26 cellular contexts compared by ENCODE assay signal in the genomic region with DNA sequence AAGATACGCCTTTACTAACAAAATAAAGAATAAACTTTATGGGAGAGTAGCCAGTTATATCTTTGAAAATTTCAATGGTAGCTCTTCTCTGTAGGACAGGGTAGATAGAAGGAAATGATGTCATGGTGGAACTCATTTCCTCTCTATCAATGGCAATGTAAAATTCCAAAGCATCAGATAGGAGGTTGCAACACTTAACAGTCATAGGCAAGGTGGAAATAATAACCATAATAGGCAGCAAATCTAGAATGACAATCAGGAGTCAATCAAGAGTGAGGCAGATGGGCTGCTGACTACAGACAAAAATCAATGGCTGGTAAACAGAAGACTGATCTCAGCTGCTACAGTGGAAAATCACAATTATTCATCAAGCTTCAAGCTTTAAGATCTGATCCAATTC. TPM values are rescaled to one million over a fixed set of nuclear protein-coding genes. Genes with fewer than 3 reads are reported as not detected.
DNase-seq lines count a peak whose midpoint lies in the region; ATAC-seq and TF ChIP-seq lines count a peak whose summit lies in the region.
"Had no signal": no experiment of that assay in that cellular context is flagged by ENCODE, and none has a peak within 500 bp of the region (broad histone marks: within the 10 kb centered on the region; RNA-seq: fewer than 3 reads in every experiment).

No MANE protein-coding gene starts in this region.

- H2AFZ ChIP-seq in mammary epithelial cell (ENCODE audit: low read depth, low read length): no peak overlapping the region
- H2AFZ ChIP-seq: GM23338 had no signal

- peaks cover 22% of the 10 kb centered on the region for H3K4me1 Mint-ChIP-seq in MCF 10A (ENCODE audit: insufficient read depth, unreplicated experiment)
- H3K4me1 Mint-ChIP-seq: activated CD4-positive, alpha-beta T cell treated with anti-CD3 and anti-CD28 coated beads, Interleukin-2, amount 10 ng/mL, durations not matched to agents 24 days and 14 days; activated naive CD4-positive, alpha-beta T cell treated with anti-CD3 and anti-CD28 coated beads, Interleukin-2, amount 50 U/mL, for 24 hours had no signal

- WGBS in mammary epithelial cell (ENCODE audit: low coverage, missing lambda C conversion rate): 88% methylated on average over 1 of the region's 1 CpG

- intact Hi-C loops in MCF 10A (cut with micrococcal nuclease) (no loop called here), mammary epithelial cell (cut with micrococcal nuclease) (no loop called here)

- TF ChIP-seq CTCF in MCF 10A (IDR thresholded peaks at IDR 0.05; ENCODE audit: unreplicated experiment) (no peak), mammary epithelial cell (conservative IDR thresholded peaks at IDR 0.05 in 1 of 2, IDR thresholded peaks at IDR 0.05 in 1 of 2; ENCODE audit: extremely low read depth in 1 of 2, insufficient read depth in 1 of 2, low read depth in 1 of 2, low read length in 2 of 2) (no peak), RWPE2 (IDR thresholded peaks at IDR 0.05; ENCODE audit: poor library complexity, severe bottlenecking) (no peak), fibroblast of pulmonary artery (IDR thresholded peaks at IDR 0.05; ENCODE audit: low read length, missing control alignments) (no peak)

- ATAC-seq in RWPE2 (ENCODE audit: low read depth): peak; percentile 65
- ATAC-seq in HG02981 (IDR thresholded peaks at IDR 0.05; ENCODE audit: unreplicated experiment): no peak
- ATAC-seq in HG02970 (IDR thresholded peaks at IDR 0.05; ENCODE audit: low FRiP score, unreplicated experiment): no peak
- ATAC-seq: GM23338, K562, left ventricle myocardium superior had no signal

- H3K4me3 ChIP-seq in mammary epithelial cell (replicated peaks in 1 of 3; ENCODE audit: insufficient read depth in 1 of 3, low read depth in 2 of 3, low read length in 3 of 3) (no peak overlapping the region), RWPE2 (ENCODE audit: severe bottlenecking) (no peak overlapping the region), fibroblast of pulmonary artery (replicated peaks; ENCODE audit: low read depth, low read length) (no peak overlapping the region), skeletal muscle satellite cell (ENCODE audit: low read length) (no peak overlapping the region)
- H3K4me3 ChIP-seq: BLaER1, GM23338, K562, upper lobe of left lung had no signal

- POLR2A ChIA-PET in MCF 10A (lab: Yijun Ruan, JAX): interaction anchor here (0.6 to 1.2 kb wide), 3 partner anchors 42 to 1557 kb away, joined by 3 to 5 read pairs (median 4); no protein-coding TSS in a partner anchor

- CTCF ChIA-PET in MCF 10A (lab: Yijun Ruan, JAX) (interaction anchor here (0.6 kb wide), 1 partner anchor 1099 kb away, joined by 3 read pairs; no protein-coding TSS in a partner anchor), mammary epithelial cell (lab: Charles Lee; ENCODE audit: low non-redundant PET) (no interaction called here)

- H3K27ac Mint-ChIP-seq in MCF 10A (ENCODE audit: low read depth, unreplicated experiment): peak overlapping the region; percentile 64
- H3K27ac Mint-ChIP-seq: activated CD4-positive, alpha-beta T cell treated with anti-CD3 and anti-CD28 coated beads, Interleukin-2, amount 10 ng/mL, durations not matched to agents 24 days and 14 days; activated naive CD4-positive, alpha-beta T cell treated with anti-CD3 and anti-CD28 coated beads, Interleukin-2, amount 50 U/mL, for 24 hours; activated T-helper 1 cell treated with anti-CD3 and anti-CD28 coated beads, Interleukin-12 subunit alpha, Interleukin-12 subunit beta, Interleukin-2, Interleukin-4 antibody, amounts not matched to agents 30 ng/mL and 10 ng/mL and 1 ng/mL, durations not matched to agents 14 hours and 24 hours and 36 hours; GM23338; T-helper 1 cell treated with Interleukin-12 subunit alpha and Interleukin-12 subunit beta and Interleukin-4 antibody, amounts not matched to agents 30 μg/mL and 1 μg/mL, for 36 hours had no signal

- H3K36me3 ChIP-seq in mammary epithelial cell (ENCODE audit: insufficient read depth, low read length) (no peaks in the 10 kb centered on the region), RWPE2 (ENCODE audit: low read depth) (no peaks in the 10 kb centered on the region), skeletal muscle satellite cell (ENCODE audit: insufficient read depth, low read length) (no peaks in the 10 kb centered on the region)
- H3K36me3 ChIP-seq: BLaER1, upper lobe of left lung had no signal

- H3K27me3 ChIP-seq in mammary epithelial cell (ENCODE audit: insufficient read depth, low read length): no peaks in the 10 kb centered on the region
- no peaks in the 10 kb centered on the region for H3K27me3 ChIP-seq in RWPE2 (ENCODE audit: insufficient read depth, poor library complexity, severe bottlenecking)
- no peaks in the 10 kb centered on the region for H3K27me3 ChIP-seq in skeletal muscle satellite cell (ENCODE audit: control insufficient read depth, insufficient read depth, low read length)
- H3K27me3 ChIP-seq: BLaER1, upper lobe of left lung had no signal

- dilution Hi-C loops in mammary epithelial cell (cut with HindIII; ENCODE audit: low sequenced_read_pairs): no loop called here

- H3K4me1 ChIP-seq in mammary epithelial cell (ENCODE audit: insufficient read depth, low read length) (peaks cover 21% of the 10 kb centered on the region), RWPE2 (ENCODE audit: insufficient read depth, poor library complexity, severe bottlenecking) (peaks cover 31% of the 10 kb centered on the region), skeletal muscle satellite cell (ENCODE audit: control insufficient read depth, insufficient read depth, low read length) (peaks cover 33% of the 10 kb centered on the region)
- H3K4me1 ChIP-seq: BLaER1 had no signal

- H3K4me3 Mint-ChIP-seq in MCF 10A (ENCODE audit: unreplicated experiment): no peak overlapping the region
- H3K4me3 Mint-ChIP-seq: activated CD4-positive, alpha-beta T cell treated with anti-CD3 and anti-CD28 coated beads, Interleukin-2, amount 10 ng/mL, durations not matched to agents 24 days and 14 days; activated naive CD4-positive, alpha-beta T cell treated with anti-CD3 and anti-CD28 coated beads, Interleukin-2, amount 50 U/mL, for 24 hours; activated T-helper 1 cell treated with anti-CD3 and anti-CD28 coated beads, Interleukin-12 subunit alpha, Interleukin-12 subunit beta, Interleukin-2, Interleukin-4 antibody, amounts not matched to agents 30 ng/mL and 10 ng/mL and 1 ng/mL, durations not matched to agents 14 hours and 24 hours and 36 hours; GM23338; T-helper 1 cell treated with Interleukin-12 subunit alpha and Interleukin-12 subunit beta and Interleukin-4 antibody, amounts not matched to agents 30 μg/mL and 1 μg/mL, for 36 hours had no signal

- no peaks in the 10 kb centered on the region for H3K36me3 Mint-ChIP-seq in MCF 10A (ENCODE audit: insufficient read depth, unreplicated experiment)

- H3K4me2 ChIP-seq in mammary epithelial cell (ENCODE audit: insufficient read depth, low read depth, low read length) (no peak overlapping the region), skeletal muscle satellite cell (ENCODE audit: low read length) (peak overlapping the region; percentile 13)
- H3K4me2 ChIP-seq: BLaER1, GM23338 had no signal

- in situ Hi-C loops in mammary epithelial cell (cut with MboI; ENCODE audit: low sequenced_read_pairs in 2 of 2): no loop called here

- peaks cover 4% of the 10 kb centered on the region for H3K9me3 Mint-ChIP-seq in MCF 10A (ENCODE audit: unreplicated experiment)

- no peaks in the 10 kb centered on the region for H3K27me3 Mint-ChIP-seq in MCF 10A (ENCODE audit: insufficient read depth, unreplicated experiment)

- H3K79me2 ChIP-seq in mammary epithelial cell (ENCODE audit: insufficient read depth, low read length): no peaks in the 10 kb centered on the region

- H4K20me1 ChIP-seq in mammary epithelial cell (ENCODE audit: insufficient read depth, low read length): no peaks in the 10 kb centered on the region
- H4K20me1 ChIP-seq: BLaER1 had no signal

- H3K27ac ChIP-seq in mammary epithelial cell (ENCODE audit: insufficient read depth, low read depth, low read length): no peak overlapping the region
- peak overlapping the region; percentile 78 for H3K27ac ChIP-seq in RWPE2 (ENCODE audit: poor library complexity, severe bottlenecking)
- H3K27ac ChIP-seq: BLaER1, upper lobe of left lung had no signal

- DNase-seq in MCF 10A (ENCODE audit: unreplicated experiment) (no peak), mammary epithelial cell (no peak), RWPE2 (ENCODE audit: low spot score) (no peak), fibroblast of pulmonary artery (ENCODE audit: low read depth) (peak; percentile 87), GM19240 (ENCODE audit: insufficient read length, low spot score) (no peak)
- DNase-seq: 8988T; activated CD4-positive, alpha-beta T cell treated with anti-CD3 and anti-CD28 coated beads, Interleukin-2, amount 10 ng/mL, durations not matched to agents 24 days and 14 days; aorta; effector CD8-positive, alpha-beta T cell; head of caudate nucleus; left ventricle myocardium superior; MV-4-11; NCI-H1694; NCI-H82; posterior cingulate gyrus; SIG-M5; upper lobe of left lung had no signal

- BruUV-seq in MCF 10A (replicated peaks; lab: Mats Ljungman, UMichigan) (no TSS peak), mammary epithelial cell (replicated peaks; lab: Mats Ljungman, UMichigan) (no TSS peak)

- H3K9ac ChIP-seq in mammary epithelial cell (ENCODE audit: insufficient read depth, low read length) (no peak overlapping the region), skeletal muscle satellite cell (ENCODE audit: low read depth, low read length) (no peak overlapping the region)
- H3K9ac ChIP-seq: BLaER1 had no signal

- H3K9me3 ChIP-seq in mammary epithelial cell (replicated peaks; ENCODE audit: insufficient read depth, low read length): peaks cover 12% of the 10 kb centered on the region
- peaks cover 5% of the 10 kb centered on the region for H3K9me3 ChIP-seq in RWPE2 (ENCODE audit: severe bottlenecking)
- no peaks in the 10 kb centered on the region for H3K9me3 ChIP-seq in skeletal muscle satellite cell (replicated peaks; ENCODE audit: low read length)

RNA-seq across cellular contexts. Expression of a gene that starts 53.9 kb away (rescaled TPM):
- total RNA-seq in MCF 10A (2022): 20.5 and 20.9 TPM in 2 replicates
- 10 to 100 TPM; 16.4 to 18.0 TPM for total RNA-seq in mammary epithelial cell
- 5.7 TPM for polyA plus RNA-seq in mammary epithelial cell
- 8.3 TPM for polyA minus RNA-seq in mammary epithelial cell
- 7.9 and 10.6 TPM in 2 replicates for total RNA-seq in skeletal muscle satellite cell (2012; rRNA removed)
